ENCODE assay signal across 10 cellular contexts in the genomic region with DNA sequence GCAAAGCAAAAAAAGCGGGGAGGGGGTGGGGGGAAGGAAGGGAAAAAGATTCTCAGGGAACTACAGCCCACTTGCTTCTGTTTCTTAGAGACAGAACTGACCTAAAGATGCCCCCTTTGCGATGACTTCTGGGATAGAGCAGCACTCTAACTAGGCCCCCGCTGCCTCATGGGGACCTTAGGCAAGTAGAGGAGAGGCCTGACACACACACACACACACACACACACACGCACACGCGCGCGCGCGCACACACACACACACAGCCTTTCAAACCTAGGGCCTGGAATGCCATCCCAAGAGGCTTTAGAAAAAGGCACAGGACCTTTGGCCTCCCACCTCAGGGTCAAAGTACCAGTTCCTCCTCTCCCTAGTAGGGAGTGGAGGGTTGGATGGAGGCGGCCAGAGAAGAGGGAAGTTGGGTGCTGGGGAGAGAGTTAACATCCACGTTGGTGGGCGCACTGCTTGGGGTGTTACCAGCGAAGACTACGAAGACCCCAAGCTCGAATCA. TPM values are rescaled to one million over a fixed set of nuclear protein-coding genes. Genes with fewer than 3 reads are reported as not detected.
DNase-seq lines count a peak whose midpoint lies in the region; TF ChIP-seq lines count a peak whose summit lies in the region.
"Had no signal": no experiment of that assay in that cellular context is flagged by ENCODE, and none has a peak within 500 bp of the region (broad histone marks: within the 10 kb centered on the region; RNA-seq: fewer than 3 reads in every experiment).

No MANE protein-coding gene starts in this region.

- TF ChIP-seq POLR2A in Peyer's patch (IDR thresholded peaks at IDR 0.05) = no peak

- TF ChIP-seq CTCF in Peyer's patch (IDR thresholded peaks at IDR 0.05) (no peak), fibroblast of lung (conservative IDR thresholded peaks at IDR 0.05 in 1 of 2, IDR thresholded peaks at IDR 0.05 in 1 of 2; ENCODE audit: low read depth in 1 of 2, low read length in 2 of 2) (no peak), tibial artery (IDR thresholded peaks at IDR 0.05) (no peak)

- H4K20me1 ChIP-seq in fibroblast of lung (ENCODE audit: control insufficient read depth, extremely low read depth, insufficient read depth, low read length) (peaks cover 6% of the 10 kb centered on the region), Karpas-422 (ENCODE audit: insufficient read depth, low read depth, low read length) (no peaks in the 10 kb centered on the region)

- H3K27ac ChIP-seq in Peyer's patch (peak overlapping the region; percentile 42 to 91 (median 72)), fibroblast of lung (ENCODE audit: insufficient read depth, low read length) (peak overlapping the region; percentile 96), muscle layer of duodenum (ENCODE audit: low read length) (peak overlapping the region; percentile 95), tibial artery (peak overlapping the region; percentile 89 to 93), Karpas-422 (ENCODE audit: low read length) (no peak overlapping the region)

- H3K79me2 ChIP-seq in fibroblast of lung (ENCODE audit: control insufficient read depth, insufficient read depth, low read length) (peaks cover 42% of the 10 kb centered on the region), Karpas-422 (ENCODE audit: low read length) (no peaks in the 10 kb centered on the region)

- no peaks in the 10 kb centered on the region for H3K36me3 ChIP-seq in Peyer's patch
- H3K36me3 ChIP-seq in fibroblast of lung (ENCODE audit: control insufficient read depth, insufficient read depth, low read length) = peaks cover 5% of the 10 kb centered on the region
- H3K36me3 ChIP-seq in muscle layer of duodenum (ENCODE audit: control insufficient read depth in 1 of 2, insufficient read depth in 2 of 2, low read length in 2 of 2) = peaks cover 0 to 20% of the 10 kb centered on the region in 2 donors
- H3K36me3 ChIP-seq in tibial artery = no peaks in the 10 kb centered on the region
- H3K36me3 ChIP-seq in Karpas-422 (ENCODE audit: insufficient read depth, low read length) = no peaks in the 10 kb centered on the region

- H3K4me3 ChIP-seq in Peyer's patch (no peak overlapping the region), fibroblast of lung (replicated peaks in 1 of 4; ENCODE audit: control extremely low read depth in 1 of 4, insufficient read depth in 1 of 4, low read depth in 3 of 4, low read length in 4 of 4) (peak overlapping the region; percentile 33 to 97 (median 35)), muscle layer of duodenum (ENCODE audit: low read depth in 1 of 2, low read length in 2 of 2) (peak overlapping the region; percentile 9 to 85), tibial artery (peak overlapping the region in 1 of 2 donors; percentile 76), Karpas-422 (ENCODE audit: low read length) (no peak overlapping the region)

- POLR2A ChIA-PET in HEK293T (lab: Yijun Ruan, JAX) = no interaction called here

- H3K9ac ChIP-seq in fibroblast of lung (ENCODE audit: insufficient read depth, low read length) (peak overlapping the region; percentile 61), Karpas-422 (ENCODE audit: low read length) (no peak overlapping the region)

- H3K27me3 ChIP-seq in Peyer's patch = no peaks in the 10 kb centered on the region
- no peaks in the 10 kb centered on the region for H3K27me3 ChIP-seq in fibroblast of lung (ENCODE audit: control insufficient read depth, insufficient read depth, low read length)
- no peaks in the 10 kb centered on the region for H3K27me3 ChIP-seq in muscle layer of duodenum (ENCODE audit: low read depth, low read length)
- H3K27me3 ChIP-seq in tibial artery = no peaks in the 10 kb centered on the region
- H3K27me3 ChIP-seq in Karpas-422 (ENCODE audit: low read length) = no peaks in the 10 kb centered on the region

- H3K4me1 ChIP-seq in Peyer's patch = no peaks in the 10 kb centered on the region
- H3K4me1 ChIP-seq in fibroblast of lung (ENCODE audit: control insufficient read depth, extremely low read depth, insufficient read depth, low read length) = peaks cover 13% of the 10 kb centered on the region
- peaks cover 7 to 31% of the 10 kb centered on the region in 2 donors for H3K4me1 ChIP-seq in muscle layer of duodenum (ENCODE audit: control insufficient read depth in 1 of 2, insufficient read depth in 2 of 2, low read length in 2 of 2)
- peaks cover 0 to 39% (median 20%) of the 10 kb centered on the region in 4 donors for H3K4me1 ChIP-seq in tibial artery
- no peaks in the 10 kb centered on the region for H3K4me1 ChIP-seq in Karpas-422 (ENCODE audit: low read length)

- H2AFZ ChIP-seq in fibroblast of lung (ENCODE audit: low read length) = no peak overlapping the region
- no peak overlapping the region for H2AFZ ChIP-seq in Karpas-422 (ENCODE audit: low read length)

- CTCF ChIA-PET in HEK293T (lab: Yijun Ruan, JAX) = no interaction called here

- H3K9me2 ChIP-seq in Karpas-422 (replicated peaks; ENCODE audit: insufficient read depth, low read length) = no peaks in the 10 kb centered on the region

- intact Hi-C loops in tibial artery (cut with DNase I; ENCODE audit: low total_unique reads) = no loop called here

- H3K9me3 ChIP-seq in Peyer's patch (no peaks in the 10 kb centered on the region), fibroblast of lung (ENCODE audit: control insufficient read depth, insufficient read depth, low read depth, low read length) (no peaks in the 10 kb centered on the region), muscle layer of duodenum (ENCODE audit: control insufficient read depth in 1 of 2, low read length in 2 of 2) (no peaks in the 10 kb centered on the region), tibial artery (no peaks in the 10 kb centered on the region), Karpas-422 (ENCODE audit: low read length) (no peaks in the 10 kb centered on the region)

- DNase-seq in Peyer's patch (no peak), fibroblast of lung (ENCODE audit: low read depth in 2 of 2) (peak; percentile 54 to 58), tibial artery (peak in 1 of 2 donors; percentile 76), cerebellum (ENCODE audit: low spot score) (no peak), Karpas-422 (no peak), NCI-H345 (lab: John Stamatoyannopoulos, UW) (no peak), HEK293T (ENCODE audit: extremely low spot score) (no peak)
- DNase-seq: activated CD4-positive, alpha-beta T cell treated with anti-CD3 and anti-CD28 coated beads, Interleukin-2, amount 50 U/mL, for 1 hour; midbrain had no signal

- H3K4me2 ChIP-seq in fibroblast of lung (ENCODE audit: extremely low read depth, insufficient read depth, low read length) (peak overlapping the region; percentile 83), Karpas-422 (ENCODE audit: low read depth, low read length, poor library complexity, severe bottlenecking) (no peak overlapping the region)

TF ChIP-seq in HEK293T, 16 proteins besides CTCF, POLR2A, EP300 and RAD21:
- no peak for TF ChIP-seq LEF1 (IDR thresholded peaks at IDR 0.05; ENCODE audit: borderline replicate concordance)
- TF ChIP-seq, protein P1, sequence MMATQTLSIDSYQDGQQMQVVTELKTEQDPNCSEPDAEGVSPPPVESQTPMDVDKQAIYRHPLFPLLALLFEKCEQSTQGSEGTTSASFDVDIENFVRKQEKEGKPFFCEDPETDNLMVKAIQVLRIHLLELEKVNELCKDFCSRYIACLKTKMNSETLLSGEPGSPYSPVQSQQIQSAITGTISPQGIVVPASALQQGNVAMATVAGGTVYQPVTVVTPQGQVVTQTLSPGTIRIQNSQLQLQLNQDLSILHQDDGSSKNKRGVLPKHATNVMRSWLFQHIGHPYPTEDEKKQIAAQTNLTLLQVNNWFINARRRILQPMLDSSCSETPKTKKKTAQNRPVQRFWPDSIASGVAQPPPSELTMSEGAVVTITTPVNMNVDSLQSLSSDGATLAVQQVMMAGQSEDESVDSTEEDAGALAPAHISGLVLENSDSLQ (IDR thresholded peaks at IDR 0.05) = no peak
- no peak for TF ChIP-seq FOXK2 (IDR thresholded peaks at IDR 0.05)
- TF ChIP-seq FOXA1 (IDR thresholded peaks at IDR 0.05) = no peak
- no peak for TF ChIP-seq FOXM1 (IDR thresholded peaks at IDR 0.05; ENCODE audit: borderline replicate concordance)
- no peak for TF ChIP-seq SP1 (IDR thresholded peaks at IDR 0.05)
- no peak for TF ChIP-seq ZNF384 (IDR thresholded peaks at IDR 0.05)
- TF ChIP-seq SUZ12 (IDR thresholded peaks at IDR 0.05) = no peak
- no peak for TF ChIP-seq BHLHE40 (IDR thresholded peaks at IDR 0.05; ENCODE audit: borderline replicate concordance)
- TF ChIP-seq TARDBP (IDR thresholded peaks at IDR 0.05) = no peak
- TF ChIP-seq CTBP1 (IDR thresholded peaks at IDR 0.05; ENCODE audit: borderline replicate concordance) = no peak
- TF ChIP-seq ARNT (IDR thresholded peaks at IDR 0.05) = no peak
- TF ChIP-seq HDGF (IDR thresholded peaks at IDR 0.05; ENCODE audit: borderline replicate concordance) = no peak
- TF ChIP-seq NFRKB (IDR thresholded peaks at IDR 0.05) = no peak
- TF ChIP-seq L3MBTL2 (conservative IDR thresholded peaks at IDR 0.05) = no peak
- no peak for TF ChIP-seq ELF4 (IDR thresholded peaks at IDR 0.05)

RNA-seq across cellular contexts. Expression of a gene that starts 1.4 kb away (rescaled TPM):
- total RNA-seq in Peyer's patch (100 to 1,000 TPM in 1 of 4 donors, 10 to 100 TPM in 3; 28.0 to 404 (median 59.1) TPM), fibroblast of lung (2,400 and 2,928 TPM in 2 replicates), cerebellum (233 TPM)
- polyA plus RNA-seq in fibroblast of lung = 1,580 and 3,638 TPM in 2 replicates
- polyA plus RNA-seq in fibroblast of lung (2012) = 1,860 and 4,504 TPM in 2 replicates
- polyA minus RNA-seq in fibroblast of lung (ENCODE audit: low replicate concordance) = 1,232 and 3,278 TPM in 2 replicates
- not detected in 2 replicates for total RNA-seq in Karpas-422 (2014; rRNA removed; shearing (Covaris generic); ENCODE audit: low replicate concordance)

Comparison
In these comparisons a context has a peak if more than half of its experiments do, and no peak if none do; other contexts are left out.
1. DNase-seq: peak in fibroblast of lung (2 of 2); none in Peyer's patch (0 of 3), cerebellum (single experiment), Karpas-422 (single experiment), NCI-H345 (single experiment) and HEK293T (single experiment).
2. H3K4me3 ChIP-seq: peak in fibroblast of lung (4 of 4) and muscle layer of duodenum (2 of 2); none in Peyer's patch (0 of 4) and Karpas-422 (single experiment).
3. RNA of a gene that starts 1.4 kb away (total RNA-seq): 2,400 to 2,928 TPM in fibroblast of lung, 233 TPM in cerebellum (single experiment) and 28.0 to 404 TPM in Peyer's patch; not detected in Karpas-422; every median in the first group is over 10 times any median in the second.